ENCODE assay signal across 9 cellular contexts in genomic region chr3:50238549-50239026, GRCh38. TPM values are rescaled to one million over a fixed set of nuclear protein-coding genes. Genes with fewer than 3 reads are reported as not detected.
DNase-seq lines count a peak whose midpoint lies in the region; ATAC-seq and TF ChIP-seq lines count a peak whose summit lies in the region.
"Had no signal": no experiment of that assay in that cellular context is flagged by ENCODE, and none has a peak within 500 bp of the region (broad histone marks: within the 10 kb centered on the region; RNA-seq: fewer than 3 reads in every experiment).

No MANE protein-coding gene starts in this region.

- no peaks in the 10 kb centered on the region for H3K27me3 ChIP-seq in PC-9 (ENCODE audit: insufficient read depth, low read depth)
- H3K27me3 ChIP-seq in ectodermal cell (ENCODE audit: control insufficient read depth, insufficient read depth, low read length, poor library complexity, severe bottlenecking) = no peaks in the 10 kb centered on the region

- no peaks in the 10 kb centered on the region for H4K20me1 ChIP-seq in PC-9 (ENCODE audit: insufficient read depth)

- no peak overlapping the region for H3K4me3 ChIP-seq in PC-9
- H3K4me3 ChIP-seq in ectodermal cell (ENCODE audit: insufficient read depth, low read depth, low read length) = peak overlapping the region; percentile 81

- CTCF ChIA-PET in PC-9 (lab: Charles Lee) = interaction anchor here (0.7 to 0.9 kb wide), 2 partner anchors 8 to 12 kb away, joined by 3 read pairs; no protein-coding TSS in a partner anchor

- POLR2A ChIA-PET in PC-9 (lab: Charles Lee; ENCODE audit: unreplicated experiment) = no interaction called here

- in situ Hi-C loops in ACHN (cut with HindIII; ENCODE audit: low pct_ligation_motif_present, low pct_unique_long_range_greater_than_20kb, low sequenced_read_pairs) = no loop called here

- H3K27ac ChIP-seq in PC-9 (no peak overlapping the region), ectodermal cell (ENCODE audit: insufficient read depth, low read depth, low read length, poor library complexity, severe bottlenecking) (no peak overlapping the region)

- 87 to 91% methylated on average over 7 of the region's 7 CpGs for WGBS in ectodermal cell, 2 experiments

- intact Hi-C loops in PC-9 (cut with micrococcal nuclease; ENCODE audit: unreplicated experiment) = no loop called here

- peak overlapping the region; percentile 94 for H3K9ac ChIP-seq in ES-I3 (ENCODE audit: low read depth, low read length)

- no peak overlapping the region for H2AFZ ChIP-seq in PC-9

- ATAC-seq in HG02870 (IDR thresholded peaks at IDR 0.05; ENCODE audit: unreplicated experiment) (no peak), HG03025 (IDR thresholded peaks at IDR 0.05; ENCODE audit: low FRiP score, unreplicated experiment) (no peak)

- H3K4me1 ChIP-seq in ES-I3 (ENCODE audit: insufficient read depth, low read length) (peaks cover 41% of the 10 kb centered on the region), PC-9 (replicated peaks; ENCODE audit: insufficient read depth) (peaks cover 24% of the 10 kb centered on the region), ectodermal cell (ENCODE audit: control insufficient read depth, insufficient read depth, low read length) (peaks cover 56% of the 10 kb centered on the region)

- H3F3A ChIP-seq in PC-9 (ENCODE audit: insufficient read depth, low read depth) = peaks cover 4% of the 10 kb centered on the region; the same call in 1 of the 2 replicates

- peaks cover 23% of the 10 kb centered on the region for H3K79me2 ChIP-seq in PC-9 (ENCODE audit: low read depth)

- DNase-seq in PC-9 (peak in 1 of 2 experiments; percentile 72), midbrain (lab: John Stamatoyannopoulos, UW) (peak; percentile 69), ureter (ENCODE audit: low spot score) (peak; percentile 91), ACHN (no peak)

- H3K9me3 ChIP-seq in ES-I3 (ENCODE audit: control insufficient read depth, insufficient read depth, low read length) (no peaks in the 10 kb centered on the region), PC-9 (ENCODE audit: insufficient read depth, low read depth) (no peaks in the 10 kb centered on the region), ectodermal cell (ENCODE audit: control insufficient read depth, low read length) (no peaks in the 10 kb centered on the region)

- BruUV-seq in PC-9 (replicated peaks; lab: Mats Ljungman, UMichigan) = no TSS peak

- no peaks in the 10 kb centered on the region for H3K9me2 ChIP-seq in PC-9 (ENCODE audit: insufficient read depth)

- no peak for TF ChIP-seq CTCF in PC-9 (conservative IDR thresholded peaks at IDR 0.05)

- H3K36me3 ChIP-seq in ES-I3 (ENCODE audit: insufficient read depth, low read length) (no peaks in the 10 kb centered on the region), PC-9 (ENCODE audit: low read depth) (no peaks in the 10 kb centered on the region), ectodermal cell (ENCODE audit: control insufficient read depth, insufficient read depth, low read length) (no peaks in the 10 kb centered on the region)

- peak overlapping the region; percentile 93 for H3K4me2 ChIP-seq in PC-9

RNA-seq across cellular contexts. Expression of gene GNAI2, which starts 2.6 kb away (rescaled TPM):
- total RNA-seq in PC-9 (2021) = 156 and 201 TPM in 2 replicates
- 374 TPM for polyA plus RNA-seq in ectodermal cell (2013, experiment 1 of 4)
- 389 TPM for polyA plus RNA-seq in ectodermal cell (2013, experiment 2 of 4)
- 311 TPM for polyA plus RNA-seq in ectodermal cell (2013, experiment 3 of 4)
- 351 TPM for polyA plus RNA-seq in ectodermal cell (2013, experiment 4 of 4)
- total RNA-seq in ureter = 222 TPM

RNA-seq across cellular contexts. Expression of gene SEMA3B, which starts 30.4 kb away (rescaled TPM):
- total RNA-seq in PC-9 (2021) (52.4 and 92.6 TPM in 2 replicates), ureter (18.2 TPM)
- polyA plus RNA-seq in ectodermal cell (2013, experiment 1 of 4) = 17.9 TPM
- 19.8 TPM for polyA plus RNA-seq in ectodermal cell (2013, experiment 2 of 4)
- 13.0 TPM for polyA plus RNA-seq in ectodermal cell (2013, experiment 3 of 4)
- polyA plus RNA-seq in ectodermal cell (2013, experiment 4 of 4) = 18.3 TPM

RNA-seq across cellular contexts. Expression of gene SLC38A3, which starts 33.5 kb away (rescaled TPM):
- total RNA-seq in PC-9 (2021) = 0.33 and 0.37 TPM in 2 replicates
- 3.6 TPM for polyA plus RNA-seq in ectodermal cell (2013, experiment 1 of 4)
- polyA plus RNA-seq in ectodermal cell (2013, experiment 2 of 4) = 2.9 TPM
- 4.5 TPM for polyA plus RNA-seq in ectodermal cell (2013, experiment 3 of 4)
- polyA plus RNA-seq in ectodermal cell (2013, experiment 4 of 4) = 3.0 TPM
- total RNA-seq in ureter = 0.34 TPM
- total RNA-seq: T-helper 2 cell treated with Interferon-gamma antibody and Interleukin-4, amounts not matched to agents 100 ng/mL and 5 ng/mL, for 36 hours had no signal

RNA-seq across cellular contexts. Expression of gene LSMEM2, which starts 40.3 kb away (rescaled TPM):
- 0.35 and 0.55 TPM in 2 replicates for total RNA-seq in PC-9 (2021)
- 0.28 TPM for polyA plus RNA-seq in ectodermal cell (2013, experiment 1 of 4)
- 0.37 TPM for polyA plus RNA-seq in ectodermal cell (2013, experiment 2 of 4)
- polyA plus RNA-seq in ectodermal cell (2013, experiment 3 of 4) = 0.16 TPM
- 0.41 TPM for polyA plus RNA-seq in ectodermal cell (2013, experiment 4 of 4)
- not detected for total RNA-seq in ureter
- total RNA-seq: T-helper 2 cell treated with Interferon-gamma antibody and Interleukin-4, amounts not matched to agents 100 ng/mL and 5 ng/mL, for 36 hours had no signal

RNA-seq across cellular contexts. Expression of gene GNAT1, which starts 47.2 kb away (rescaled TPM):
- total RNA-seq in PC-9 (2021) (0.48 TPM in 1 of 2 replicates, not detected in the other), ureter (not detected)
- not detected for polyA plus RNA-seq in ectodermal cell (2013, experiment 1 of 4)
- 0.78 TPM for polyA plus RNA-seq in ectodermal cell (2013, experiment 2 of 4)
- not detected for polyA plus RNA-seq in ectodermal cell (2013, experiment 3 of 4)
- not detected for polyA plus RNA-seq in ectodermal cell (2013, experiment 4 of 4)
- total RNA-seq: T-helper 2 cell treated with Interferon-gamma antibody and Interleukin-4, amounts not matched to agents 100 ng/mL and 5 ng/mL, for 36 hours had no signal
